In genomic region chr17:73338566-73339247, GRCh38 we compare ENCODE assay signal across 13 cellular contexts. TPM values are rescaled to one million over a fixed set of nuclear protein-coding genes. Genes with fewer than 3 reads are reported as not detected.
DNase-seq lines count a peak whose midpoint lies in the region; ATAC-seq and TF ChIP-seq lines count a peak whose summit lies in the region.
"Had no signal": no experiment of that assay in that cellular context is flagged by ENCODE, and none has a peak within 500 bp of the region (broad histone marks: within the 10 kb centered on the region; RNA-seq: fewer than 3 reads in every experiment).

No MANE protein-coding gene starts in this region.

- intact Hi-C loops in adrenal gland (cut with DNase I) (no loop called here), lower lobe of right lung (cut with DNase I) (no loop called here), testis (cut with DNase I; ENCODE audit: low total_unique reads) (no loop called here)

- in situ Hi-C loops in KBM-7 (cut with MboI; ENCODE audit: low pct_unique_long_range_greater_than_20kb, low sequenced_read_pairs) = no loop called here

- POLR2A ChIA-PET in AG04450 (lab: Yijun Ruan, JAX) = interaction anchor here (0.8 kb wide), 1 partner anchor 28 kb away, joined by 3 read pairs; no protein-coding TSS in a partner anchor

- H3K27me3 ChIP-seq in AG04450 (ENCODE audit: control insufficient read depth, insufficient read depth, low read length) (no peaks in the 10 kb centered on the region), adrenal gland (no peaks in the 10 kb centered on the region), lower lobe of right lung (ENCODE audit: low read depth) (no peaks in the 10 kb centered on the region), skeletal muscle tissue (ENCODE audit: control insufficient read depth in 3 of 3, insufficient read depth in 3 of 3, low read length in 3 of 3) (peaks cover 0 to 6% (median 4%) of the 10 kb centered on the region in 3 donors), testis (no peaks in the 10 kb centered on the region)

- no peak for TF ChIP-seq POLR2A in adrenal gland (IDR thresholded peaks at IDR 0.05)
- TF ChIP-seq POLR2A in testis (IDR thresholded peaks at IDR 0.05) = no peak

- TF ChIP-seq CTCF in AG04450 (IDR thresholded peaks at IDR 0.05; ENCODE audit: low read depth, low read length) (no peak), adrenal gland (IDR thresholded peaks at IDR 0.05) (no peak), lower lobe of right lung (IDR thresholded peaks at IDR 0.05) (no peak), testis (IDR thresholded peaks at IDR 0.05) (no peak)

- no peaks in the 10 kb centered on the region for H3K36me3 ChIP-seq in adrenal gland (replicated peaks in 1 of 2)
- H3K36me3 ChIP-seq in lower lobe of right lung = no peaks in the 10 kb centered on the region
- H3K36me3 ChIP-seq in skeletal muscle tissue (ENCODE audit: control insufficient read depth in 3 of 3, insufficient read depth in 3 of 3, low read length in 3 of 3) = no peaks in the 10 kb centered on the region
- H3K36me3 ChIP-seq in testis (ENCODE audit: low read depth, missing control alignments) = no peaks in the 10 kb centered on the region

- H3K9me3 ChIP-seq in AG04450 (ENCODE audit: control insufficient read depth, insufficient read depth, low read length) (no peaks in the 10 kb centered on the region; the same call in 1 of the 2 replicates), adrenal gland (replicated peaks in 1 of 3) (no peaks in the 10 kb centered on the region), lower lobe of right lung (no peaks in the 10 kb centered on the region), skeletal muscle tissue (ENCODE audit: control insufficient read depth in 3 of 3, low read length in 3 of 3) (no peaks in the 10 kb centered on the region), testis (no peaks in the 10 kb centered on the region)

- peak overlapping the region; percentile 90 for H3K27ac ChIP-seq in AG04450 (ENCODE audit: low read depth, low read length)
- H3K27ac ChIP-seq in adrenal gland = peak overlapping the region in 3 of 5 donors; percentile 31 to 76 (median 57)
- peak overlapping the region; percentile 7 for H3K27ac ChIP-seq in lower lobe of right lung
- peak overlapping the region; percentile 76 for H3K27ac ChIP-seq in skeletal muscle tissue (ENCODE audit: low read depth, low read length)
- peak overlapping the region in 1 of 2 donors; percentile 61 for H3K27ac ChIP-seq in testis

- H3K4me3 ChIP-seq in AG04450 (ENCODE audit: low read depth, low read length) (peak overlapping the region; percentile 13), adrenal gland (no peak overlapping the region), lower lobe of right lung (no peak overlapping the region), skeletal muscle tissue (ENCODE audit: low read length in 3 of 3) (no peak overlapping the region), testis (no peak overlapping the region)

- peaks cover 4 to 27% of the 10 kb centered on the region in 2 donors for H3K4me1 ChIP-seq in adrenal gland (replicated peaks in 1 of 2)
- peaks cover 15% of the 10 kb centered on the region for H3K4me1 ChIP-seq in lower lobe of right lung
- H3K4me1 ChIP-seq in skeletal muscle tissue (ENCODE audit: control insufficient read depth in 3 of 3, insufficient read depth in 3 of 3, low read length in 3 of 3) = peaks cover 11 to 43% (median 31%) of the 10 kb centered on the region in 3 donors
- H3K4me1 ChIP-seq in testis = peaks cover 23% of the 10 kb centered on the region

- CTCF ChIA-PET in AG04450 (lab: Charles Lee) = interaction anchor here (1.1 kb wide), 1 partner anchor 28 kb away, joined by 5 read pairs; no protein-coding TSS in a partner anchor

- WGBS in adrenal gland, 4 donors = 75 to 85% (median 82%) methylated on average over 13 to 22 of the region's 22 CpGs
- WGBS in testis, 2 donors = 86 to 89% methylated on average over 21 to 22 of the region's 22 CpGs

- ATAC-seq in lower lobe of right lung (no peak), GM19463 (IDR thresholded peaks at IDR 0.05; ENCODE audit: unreplicated experiment) (no peak)
- ATAC-seq: naive thymus-derived CD8-positive, alpha-beta T cell; stimulated activated memory B cell treated with anti-CD40 and anti-IgM and Interleukin-4, amounts not matched to agents 10 μg/mL and 1 μg/mL and 100 μg/mL, for 72 hours had no signal

- no peak for DNase-seq in AG04450 (ENCODE audit: low read depth, low spot score)
- DNase-seq in adrenal gland = no peak
- DNase-seq in lower lobe of right lung = no peak
- DNase-seq in testis = no peak
- DNase-seq in KBM-7 = no peak
- DNase-seq in NCI-H774 (lab: John Stamatoyannopoulos, UW) = no peak
- DNase-seq: activated CD4-positive, alpha-beta T cell treated with anti-CD3 and anti-CD28 coated beads, Interleukin-2, amount 50 U/mL, for 4 hours; endodermal cell; naive thymus-derived CD8-positive, alpha-beta T cell; T-helper 9 cell had no signal

- no peak overlapping the region for H3K9ac ChIP-seq in skeletal muscle tissue (ENCODE audit: low read depth in 1 of 3, low read length in 3 of 3)

RNA-seq across cellular contexts. Expression of gene CDC42EP4, which starts 26.9 kb away (rescaled TPM):
- polyA plus RNA-seq in AG04450 (2011; rRNA removed) (21.9 and 23.1 TPM in 2 replicates), adrenal gland (10 to 100 TPM; 24.4 to 43.0 (median 37.6) TPM), testis (ENCODE audit: insufficient read depth, low read depth, low replicate concordance) (55.9 TPM)
- 28.2 and 36.2 TPM in 2 replicates for polyA minus RNA-seq in AG04450 (2011; rRNA and poly(A)+ RNA removed)
- total RNA-seq in adrenal gland (100 to 1,000 TPM in 6 of 8 donors, 10 to 100 TPM in 2; 87.4 to 172 (median 118) TPM), lower lobe of right lung (44.6 TPM), skeletal muscle tissue (18.8 TPM), testis (100 to 1,000 TPM; 103 to 140 TPM)
